In genomic region chr20:56945057-56945456, GRCh38 we compare ENCODE assay signal across 27 cellular contexts.
A peak's percentile ranks its signal among the peaks of the same experiment; 100 is the strongest.
DNase-seq lines count a peak whose midpoint lies in the region; ATAC-seq, FAIRE-seq and TF ChIP-seq lines count a peak whose summit lies in the region.
"Had no signal": no experiment of that assay in that cellular context is flagged by ENCODE, and none has a peak within 500 bp of the region (broad histone marks: within the 10 kb centered on the region; RNA-seq: fewer than 3 reads in every experiment).

No MANE protein-coding gene starts in this region.

- peaks cover 19% of the 10 kb centered on the region for H3K36me3 Mint-ChIP-seq in glutamatergic neuron (ENCODE audit: unreplicated experiment)
- H3K36me3 Mint-ChIP-seq: immature natural killer cell had no signal

- H3K9me3 ChIP-seq in OCI-LY7 (ENCODE audit: low read length), result no peaks in the 10 kb centered on the region
- no peaks in the 10 kb centered on the region for H3K9me3 ChIP-seq in H1 (ENCODE audit: insufficient read depth in 2 of 2, low read depth in 1 of 2, low read length in 1 of 2)
- H3K9me3 ChIP-seq in pancreas, result no peaks in the 10 kb centered on the region
- H3K9me3 ChIP-seq: BLaER1 treated with 17β-estradiol and CSF1 and Interleukin-3, amounts not matched to agents 10 nM and 100 nM; heart right ventricle; mucosa of descending colon; transverse colon had no signal

- TF ChIP-seq POLR2A in H1 (IDR thresholded peaks at IDR 0.05; ENCODE audit: control extremely low read depth in 1 of 2, low read depth in 2 of 2, low read length in 2 of 2), result no peak

- no peak overlapping the region for H3K27ac Mint-ChIP-seq in glutamatergic neuron (ENCODE audit: unreplicated experiment)
- H3K27ac Mint-ChIP-seq: activated CD4-positive, alpha-beta memory T cell treated with anti-CD3 and anti-CD28 coated beads, Interleukin-2, amount 10 ng/mL, durations not matched to agents 7 days and 5 days; immature natural killer cell; T-helper 2 cell treated with Interferon-gamma antibody and Interleukin-4, amounts not matched to agents 5 μg/mL and 100 μg/mL, for 36 hours had no signal

- H3K9me3 Mint-ChIP-seq in glutamatergic neuron (ENCODE audit: unreplicated experiment), result no peaks in the 10 kb centered on the region
- H3K9me3 Mint-ChIP-seq: activated CD4-positive, alpha-beta memory T cell treated with anti-CD3 and anti-CD28 coated beads, Interleukin-2, amount 10 ng/mL, durations not matched to agents 7 days and 5 days; immature natural killer cell; stimulated activated naive CD8-positive, alpha-beta T cell treated with anti-CD3 and anti-CD28 coated beads, Interleukin-15, amount 100 ng/mL, for 72 hours; T-helper 2 cell treated with Interferon-gamma antibody and Interleukin-4, amounts not matched to agents 5 μg/mL and 100 μg/mL, for 36 hours had no signal

- H3K4me2 ChIP-seq in OCI-LY7 (ENCODE audit: low read length) (no peak overlapping the region), H1 (ENCODE audit: insufficient read depth in 1 of 2, low read depth in 2 of 2, low read length in 2 of 2) (no peak overlapping the region)
- H3K4me2 ChIP-seq: BLaER1 treated with 17β-estradiol and CSF1 and Interleukin-3, amounts not matched to agents 10 nM and 100 nM had no signal

- no peak overlapping the region for H3K4ac ChIP-seq in H1 (replicated peaks; ENCODE audit: insufficient read length, low read depth, low read length)

- H2BK20ac ChIP-seq in H1 (ENCODE audit: low read length), result no peak overlapping the region

- H3K23me2 ChIP-seq in H1 (ENCODE audit: low read depth, low read length), result no peaks in the 10 kb centered on the region

- H3K79me1 ChIP-seq in H1 (ENCODE audit: low read depth, low read length), result no peaks in the 10 kb centered on the region

- no peak overlapping the region for H2BK5ac ChIP-seq in H1 (ENCODE audit: low read depth, low read length)

- H3K27ac ChIP-seq in OCI-LY7 (ENCODE audit: low read depth, low read length, poor library complexity, severe bottlenecking) (no peak overlapping the region), H1 (ENCODE audit: low read depth, low read length) (no peak overlapping the region), pancreas (no peak overlapping the region)
- H3K27ac ChIP-seq: BLaER1 treated with 17β-estradiol and CSF1 and Interleukin-3, amounts not matched to agents 10 nM and 100 nM; heart right ventricle; transverse colon had no signal

- no peak overlapping the region for H2AK5ac ChIP-seq in H1 (ENCODE audit: low read depth, low read length)

- 0 out of 2 replicates have a peak, but pooled peaks have one; percentile 25 for TF ChIP-seq CTCF in OCI-LY7 (conservative IDR thresholded peaks at IDR 0.05; ENCODE audit: low read length)
- no peak for TF ChIP-seq CTCF in H1 (IDR thresholded peaks at IDR 0.05; ENCODE audit: control extremely low read depth in 1 of 3, insufficient read depth in 1 of 3, low read depth in 1 of 3, low read length in 3 of 3)
- no peak for TF ChIP-seq CTCF in pancreas (IDR thresholded peaks at IDR 0.05)
- no peak for TF ChIP-seq CTCF in glutamatergic neuron (IDR thresholded peaks at IDR 0.05; ENCODE audit: partially characterized antibody, unreplicated experiment)

- TF ChIP-seq RAD21 in H1 (IDR thresholded peaks at IDR 0.05 in 1 of 2, conservative IDR thresholded peaks at IDR 0.05 in 1 of 2; ENCODE audit: low read depth in 2 of 2, low read length in 2 of 2), result peak; percentile 13 to 35; a peak in 2 of 4 replicates

- peak in 3 of 4 donors; percentile 60 to 81 (median 74) for ATAC-seq in pancreas
- ATAC-seq in HG02884 (IDR thresholded peaks at IDR 0.05; ENCODE audit: unreplicated experiment), result no peak
- ATAC-seq: GM12878; heart right ventricle; left ventricle myocardium superior; mucosa of descending colon; Panc1; SK-N-SH treated with all-trans-retinoic acid at 6 μM for 48 hours; stimulated activated naive CD8-positive, alpha-beta T cell treated with anti-CD3 and anti-CD28 coated beads, Interleukin-15, amount 100 ng/mL, for 72 hours had no signal

- no peak overlapping the region for H3K14ac ChIP-seq in H1 (ENCODE audit: insufficient read length)

- FAIRE-seq in H1 (lab: Jason Lieb, UNC) (no peak), pancreas (lab: Jason Lieb, UNC) (no peak)
- FAIRE-seq: GM12878 had no signal

- H4K20me1 ChIP-seq in OCI-LY7 (ENCODE audit: insufficient read depth, low read length), result no peaks in the 10 kb centered on the region
- no peaks in the 10 kb centered on the region for H4K20me1 ChIP-seq in H1 (replicated peaks in 1 of 2; ENCODE audit: control insufficient read depth in 1 of 2, insufficient read depth in 2 of 2, low read length in 2 of 2)
- H4K20me1 ChIP-seq: BLaER1 treated with 17β-estradiol and CSF1 and Interleukin-3, amounts not matched to agents 10 nM and 100 nM had no signal

- POLR2A ChIA-PET in OCI-LY7 (lab: Charles Lee) (interaction anchor here (0.6 kb wide), 1 partner anchor 69 kb away, joined by 4 read pairs; no protein-coding TSS in a partner anchor), H1 (lab: Charles Lee; ENCODE audit: partially characterized antibody) (interaction anchor here (0.7 kb wide), 1 partner anchor 69 kb away, joined by 4 read pairs; no protein-coding TSS in a partner anchor)

- no peak overlapping the region for H2BK12ac ChIP-seq in H1 (ENCODE audit: low read depth, low read length)

- H3K4me1 Mint-ChIP-seq in glutamatergic neuron (ENCODE audit: low read depth, unreplicated experiment), result peaks cover 25% of the 10 kb centered on the region
- H3K4me1 Mint-ChIP-seq: activated CD4-positive, alpha-beta memory T cell treated with anti-CD3 and anti-CD28 coated beads, Interleukin-2, amount 10 ng/mL, durations not matched to agents 7 days and 5 days; immature natural killer cell; stimulated activated naive CD8-positive, alpha-beta T cell treated with anti-CD3 and anti-CD28 coated beads, Interleukin-15, amount 100 ng/mL, for 72 hours had no signal

- no peaks in the 10 kb centered on the region for H3K79me2 ChIP-seq in OCI-LY7 (ENCODE audit: insufficient read depth, low read depth, low read length)
- H3K79me2 ChIP-seq in H1 (ENCODE audit: control insufficient read depth in 1 of 2, insufficient read depth in 2 of 2, low read length in 2 of 2), result no peaks in the 10 kb centered on the region

- H4K91ac ChIP-seq in H1 (replicated peaks; ENCODE audit: insufficient read length, low read length), result no peak overlapping the region

- CTCF ChIA-PET in OCI-LY7 (lab: Charles Lee; ENCODE audit: unreplicated experiment), result no interaction called here
- CTCF ChIA-PET in H1 (lab: Charles Lee; ENCODE audit: partially characterized antibody), result interaction anchor here (0.6 to 1.6 kb wide), 6 partner anchors 27 to 180 kb away, joined by 3 to 4 read pairs (median 3); no protein-coding TSS in a partner anchor

- H2AFZ ChIP-seq in OCI-LY7 (ENCODE audit: low read length) (no peak overlapping the region), H1 (ENCODE audit: low read length) (no peak overlapping the region)

- no TSS peak for BruUV-seq in OCI-LY7 (replicated peaks; lab: Mats Ljungman, UMichigan)

- H3K4me1 ChIP-seq in OCI-LY7 (ENCODE audit: insufficient read depth, low read length, poor library complexity, severe bottlenecking) (no peaks in the 10 kb centered on the region), H1 (replicated peaks in 1 of 4; ENCODE audit: control insufficient read depth in 3 of 4, insufficient read depth in 4 of 4, low read length in 3 of 4) (no peaks in the 10 kb centered on the region; a peak in 1 of 7 replicates), pancreas (no peaks in the 10 kb centered on the region)
- H3K4me1 ChIP-seq: BLaER1 treated with 17β-estradiol and CSF1 and Interleukin-3, amounts not matched to agents 10 nM and 100 nM; heart right ventricle had no signal

- no peak overlapping the region for H3K18ac ChIP-seq in H1 (ENCODE audit: extremely low read depth, low read length)

- DNase-seq in GM03348 (ENCODE audit: low spot score), result peak; percentile 47
- DNase-seq in OCI-LY7 (ENCODE audit: low spot score), result peak; percentile 11
- DNase-seq in H1 (ENCODE audit: low read depth in 1 of 2, low spot score in 2 of 2), result no peak
- DNase-seq in pancreas, result peak in 2 of 6 donors; percentile 9 to 37
- DNase-seq in COR-L47 (lab: John Stamatoyannopoulos, UW), result no peak
- no peak for DNase-seq in glutamatergic neuron
- DNase-seq: activated CD4-positive, alpha-beta memory T cell treated with anti-CD3 and anti-CD28 coated beads, Interleukin-2, amount 10 ng/mL, durations not matched to agents 7 days and 5 days; activated gamma-delta T cell treated with Interleukin-2 at 50 U/mL for 16 hours; activated T-cell treated with anti-CD3 and anti-CD28 coated beads for 4 hours; effector CD4-positive, alpha-beta T cell; GDM1; heart right ventricle; immature natural killer cell; left ventricle myocardium superior; MM.1S; mucosa of descending colon; NCI-H1694; NCI-H69; stimulated activated CD4-positive, alpha-beta T cell treated with anti-CD3 and anti-CD28 coated beads, Interleukin-4, amount 100 ng/mL, for 4 hours; stimulated activated naive CD8-positive, alpha-beta T cell treated with anti-CD3 and anti-CD28 coated beads, Interleukin-15, amount 100 ng/mL, for 72 hours; transverse colon had no signal

- H3K27me3 ChIP-seq in H1 (replicated peaks in 1 of 4; ENCODE audit: control insufficient read depth in 3 of 4, extremely low read depth in 1 of 4, insufficient read depth in 3 of 4, low read length in 3 of 4), result no peaks in the 10 kb centered on the region; a peak in 1 of 7 replicates
- peaks cover 0 to 4% (median 0%) of the 10 kb centered on the region in 4 donors for H3K27me3 ChIP-seq in pancreas
- H3K27me3 ChIP-seq: BLaER1 treated with 17β-estradiol and CSF1 and Interleukin-3, amounts not matched to agents 10 nM and 100 nM had no signal

- H3K9ac ChIP-seq in H1 (replicated peaks in 1 of 4; ENCODE audit: extremely low read depth in 1 of 4, low read depth in 3 of 4, low read length in 3 of 4), result no peak overlapping the region
- H3K9ac ChIP-seq: BLaER1 treated with 17β-estradiol and CSF1 and Interleukin-3, amounts not matched to agents 10 nM and 100 nM had no signal

- no peak for TF ChIP-seq EP300 in H1 (IDR thresholded peaks at IDR 0.05; ENCODE audit: borderline replicate concordance in 1 of 2, low read depth in 2 of 2, low read length in 2 of 2)

- H3K56ac ChIP-seq in H1 (replicated peaks; ENCODE audit: insufficient read length, low read depth, low read length), result no peak overlapping the region

- no peak overlapping the region for H2BK15ac ChIP-seq in H1 (ENCODE audit: low read length)

- intact Hi-C loops in OCI-LY7 (cut with micrococcal nuclease; ENCODE audit: unreplicated experiment) (no loop called here), pancreas (cut with DNase I) (no loop called here)

- H3K9me2 ChIP-seq in OCI-LY7 (ENCODE audit: insufficient read depth, low read length), result no peaks in the 10 kb centered on the region

- no peak overlapping the region for H3K4me3 Mint-ChIP-seq in glutamatergic neuron (ENCODE audit: unreplicated experiment)
- H3K4me3 Mint-ChIP-seq: activated CD4-positive, alpha-beta memory T cell treated with anti-CD3 and anti-CD28 coated beads, Interleukin-2, amount 10 ng/mL, durations not matched to agents 7 days and 5 days; immature natural killer cell; stimulated activated naive CD8-positive, alpha-beta T cell treated with anti-CD3 and anti-CD28 coated beads, Interleukin-15, amount 100 ng/mL, for 72 hours; T-helper 2 cell treated with Interferon-gamma antibody and Interleukin-4, amounts not matched to agents 5 μg/mL and 100 μg/mL, for 36 hours had no signal

- H4K8ac ChIP-seq in H1 (ENCODE audit: extremely low read depth, insufficient read depth, low read length), result no peak overlapping the region

- H3K36me3 ChIP-seq in OCI-LY7 (ENCODE audit: insufficient read depth, low read length), result no peaks in the 10 kb centered on the region
- no peaks in the 10 kb centered on the region for H3K36me3 ChIP-seq in H1 (ENCODE audit: control insufficient read depth in 2 of 4, insufficient read depth in 4 of 4, low read length in 3 of 4)
- H3K36me3 ChIP-seq in pancreas, result no peaks in the 10 kb centered on the region
- H3K36me3 ChIP-seq: BLaER1 treated with 17β-estradiol and CSF1 and Interleukin-3, amounts not matched to agents 10 nM and 100 nM; heart right ventricle; transverse colon had no signal

- 85% methylated on average over 5 of the region's 5 CpGs; no CpG with 5 or more reads in 1 of the 2 experiments for WGBS in H1 (ENCODE audit: extremely low coverage in 1 of 2, insufficient coverage in 1 of 2, insufficient read length in 1 of 2, insufficient replicate concordance in 2 of 2, low coverage in 1 of 2, low lambda C conversion rate in 2 of 2, missing lambda C conversion rate in 1 of 2), 2 experiments
- 34 to 46% methylated on average over 5 of the region's 5 CpGs for WGBS in pancreas, 2 donors

- no peak overlapping the region for H2BK120ac ChIP-seq in H1 (replicated peaks; ENCODE audit: low read depth, low read length)

- H3K4me3 ChIP-seq in OCI-LY7 (ENCODE audit: low read depth, low read length, poor library complexity, severe bottlenecking) (no peak overlapping the region), H1 (ENCODE audit: extremely low read depth in 1 of 4, insufficient read depth in 2 of 4, low read depth in 3 of 4, low read length in 4 of 4) (no peak overlapping the region), pancreas (no peak overlapping the region)
- H3K4me3 ChIP-seq: BLaER1 treated with 17β-estradiol and CSF1 and Interleukin-3, amounts not matched to agents 10 nM and 100 nM; GM12878; heart right ventricle; mucosa of descending colon; transverse colon had no signal

- H3K23ac ChIP-seq in H1 (ENCODE audit: insufficient read length), result no peak overlapping the region

- no peak overlapping the region for H4K5ac ChIP-seq in H1 (ENCODE audit: insufficient read length, low read depth, low read length)

- peaks cover 4% of the 10 kb centered on the region for H3K27me3 Mint-ChIP-seq in glutamatergic neuron (ENCODE audit: unreplicated experiment)
- H3K27me3 Mint-ChIP-seq: activated CD4-positive, alpha-beta memory T cell treated with anti-CD3 and anti-CD28 coated beads, Interleukin-2, amount 10 ng/mL, durations not matched to agents 7 days and 5 days had no signal

Comparison
In these comparisons a context has a peak if more than half of its experiments do, and no peak if none do; other contexts are left out.
1. DNase-seq: peak in GM03348 (single experiment) and OCI-LY7 (single experiment); none in H1 (0 of 2), COR-L47 (single experiment) and glutamatergic neuron (single experiment).